ENCODE assay signal across 20 cellular contexts in the genomic region with DNA sequence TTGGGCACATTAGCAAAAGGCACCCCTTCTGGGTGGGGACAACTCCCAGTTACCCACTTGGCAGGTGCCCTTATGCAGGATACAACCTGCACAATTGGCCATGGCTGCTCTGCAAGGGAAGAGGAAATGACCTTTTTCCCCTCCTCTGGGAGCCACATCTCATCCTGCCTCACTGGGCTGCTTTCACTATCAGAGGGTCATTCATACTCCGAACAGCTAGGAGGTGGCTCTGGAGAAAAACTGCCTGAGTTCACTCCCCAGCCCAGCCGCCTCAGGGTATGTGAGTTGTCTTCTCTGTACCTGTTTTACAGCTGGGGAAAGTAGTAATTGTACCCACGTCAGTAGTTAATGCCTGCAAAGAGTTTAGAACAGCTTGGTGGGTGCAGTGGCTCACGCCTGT. TPM values are rescaled to one million over a fixed set of nuclear protein-coding genes. Genes with fewer than 3 reads are reported as not detected.
DNase-seq lines count a peak whose midpoint lies in the region; ATAC-seq and TF ChIP-seq lines count a peak whose summit lies in the region.
"Had no signal": no experiment of that assay in that cellular context is flagged by ENCODE, and none has a peak within 500 bp of the region (broad histone marks: within the 10 kb centered on the region; RNA-seq: fewer than 3 reads in every experiment).

No MANE protein-coding gene starts in this region.

- no peak for TF ChIP-seq CTCF in activated CD8-positive, alpha-beta T cell treated with anti-CD3 and anti-CD28 coated beads for 36 hours (IDR thresholded peaks at IDR 0.05)
- TF ChIP-seq CTCF in epithelial cell of esophagus (IDR thresholded peaks at IDR 0.05; ENCODE audit: insufficient read depth, low read depth, low read length, missing control alignments), result no peak
- no peak for TF ChIP-seq CTCF in left lung (IDR thresholded peaks at IDR 0.05)
- TF ChIP-seq CTCF in stomach (IDR thresholded peaks at IDR 0.05), result no peak

- H3K27ac ChIP-seq in left lung, result peak overlapping the region; percentile 33 to 62
- H3K27ac ChIP-seq in stomach, result peak overlapping the region in 3 of 5 donors; percentile 25 to 44 (median 34)
- H3K27ac ChIP-seq: C4-2B had no signal

- no peaks in the 10 kb centered on the region for H3K9me3 ChIP-seq in left lung
- no peaks in the 10 kb centered on the region for H3K9me3 ChIP-seq in stomach

- H3K9me3 Mint-ChIP-seq in activated CD8-positive, alpha-beta T cell treated with anti-CD3 and anti-CD28 coated beads, Interleukin-2, amount 10 ng/mL, durations not matched to agents 7 days and 5 days (ENCODE audit: insufficient read depth), result no peaks in the 10 kb centered on the region
- H3K9me3 Mint-ChIP-seq in activated CD8-positive, alpha-beta T cell treated with anti-CD3 and anti-CD28 coated beads for 36 hours, result no peaks in the 10 kb centered on the region
- H3K9me3 Mint-ChIP-seq: naive B cell; T-helper 2 cell treated with Interferon-gamma antibody and Interleukin-4, amounts not matched to agents 5 μg/mL and 100 μg/mL, for 36 hours had no signal

- H3K4me3 ChIP-seq in epithelial cell of esophagus (ENCODE audit: low read length), result no peak overlapping the region
- no peak overlapping the region for H3K4me3 ChIP-seq in left lung
- no peak overlapping the region for H3K4me3 ChIP-seq in stomach

- peaks cover 0 to 26% of the 10 kb centered on the region in 2 donors for H3K4me1 ChIP-seq in left lung
- peaks cover 11 to 22% (median 15%) of the 10 kb centered on the region in 4 donors for H3K4me1 ChIP-seq in stomach

- no peaks in the 10 kb centered on the region for H3K27me3 Mint-ChIP-seq in activated CD8-positive, alpha-beta T cell treated with anti-CD3 and anti-CD28 coated beads, Interleukin-2, amount 10 ng/mL, durations not matched to agents 7 days and 5 days (ENCODE audit: low read depth)
- H3K27me3 Mint-ChIP-seq in activated CD8-positive, alpha-beta T cell treated with anti-CD3 and anti-CD28 coated beads for 36 hours, result no peaks in the 10 kb centered on the region
- H3K27me3 Mint-ChIP-seq: naive B cell had no signal

- no peak for ATAC-seq in activated CD8-positive, alpha-beta T cell treated with anti-CD3 and anti-CD28 coated beads, Interleukin-2, amount 10 ng/mL, durations not matched to agents 7 days and 5 days
- no peak for ATAC-seq in activated CD8-positive, alpha-beta T cell treated with anti-CD3 and anti-CD28 coated beads for 36 hours
- ATAC-seq in left lung, result no peak
- no peak for ATAC-seq in GM19395 (IDR thresholded peaks at IDR 0.05; ENCODE audit: unreplicated experiment)
- ATAC-seq: activated CD4-positive, CD25-positive, alpha-beta regulatory T cell treated with anti-CD3 and anti-CD28 coated beads, Interleukin-2, amount 50 U/mL, for 24 hours had no signal

- peaks cover 38% of the 10 kb centered on the region for H3K4me1 Mint-ChIP-seq in activated CD8-positive, alpha-beta T cell treated with anti-CD3 and anti-CD28 coated beads, Interleukin-2, amount 10 ng/mL, durations not matched to agents 7 days and 5 days (ENCODE audit: low read depth)
- peaks cover 23% of the 10 kb centered on the region for H3K4me1 Mint-ChIP-seq in activated CD8-positive, alpha-beta T cell treated with anti-CD3 and anti-CD28 coated beads for 36 hours (ENCODE audit: low read depth)

- no peak for TF ChIP-seq EP300 in stomach (IDR thresholded peaks at IDR 0.05)

- CTCF ChIA-PET in activated CD8-positive, alpha-beta T cell treated with anti-CD3 and anti-CD28 coated beads, Interleukin-2, amount 10 ng/mL, durations not matched to agents 7 days and 5 days (lab: Charles Lee), result interaction anchor here (1.4 kb wide), 1 partner anchor 64 kb away, joined by 3 read pairs; no protein-coding TSS in a partner anchor
- CTCF ChIA-PET in activated CD8-positive, alpha-beta T cell treated with anti-CD3 and anti-CD28 coated beads for 36 hours (lab: Charles Lee), result interaction anchor here (1.0 kb wide), 1 partner anchor 246 kb away, joined by 3 read pairs; no protein-coding TSS in a partner anchor

- no peak for DNase-seq in activated CD8-positive, alpha-beta T cell treated with anti-CD3 and anti-CD28 coated beads, Interleukin-2, amount 10 ng/mL, durations not matched to agents 7 days and 5 days
- DNase-seq in activated CD8-positive, alpha-beta T cell treated with anti-CD3 and anti-CD28 coated beads for 36 hours, result no peak
- DNase-seq in epithelial cell of esophagus (ENCODE audit: low read depth) (peak; percentile 60), left lung (no peak), stomach (no peak), retina (no peak), dedifferentiated amniotic fluid mesenchymal stem cell (ENCODE audit: extremely low spot score) (no peak)
- DNase-seq: activated gamma-delta T cell treated with Interleukin-2 at 50 U/mL for 16 hours; DMS153; hypothalamus; kidney glomerular epithelial cell; naive B cell; NCI-H2081; NCI-H510A treated with DMSO at 0.1 percent for 48 hours; stimulated activated CD4-positive, alpha-beta T cell treated with anti-CD3 and anti-CD28 coated beads, Interleukin-12 subunit alpha, Interleukin-12 subunit beta, amount 100 ng/mL, for 4 hours; stimulated activated naive CD4-positive, alpha-beta T cell had no signal

- intact Hi-C loops in activated CD8-positive, alpha-beta T cell treated with anti-CD3 and anti-CD28 coated beads for 36 hours (cut with micrococcal nuclease), result no loop called here
- intact Hi-C loops in left lung (cut with DNase I) (loop anchor here in 1 of 2 donors (10.0 kb wide), 1 partner anchor 64 kb away; no protein-coding TSS in a partner anchor), stomach (cut with DNase I; ENCODE audit: low total_unique reads) (no loop called here)

- H3K4me3 Mint-ChIP-seq in activated CD8-positive, alpha-beta T cell treated with anti-CD3 and anti-CD28 coated beads, Interleukin-2, amount 10 ng/mL, durations not matched to agents 7 days and 5 days, result no peak overlapping the region
- no peak overlapping the region for H3K4me3 Mint-ChIP-seq in activated CD8-positive, alpha-beta T cell treated with anti-CD3 and anti-CD28 coated beads for 36 hours
- H3K4me3 Mint-ChIP-seq: T-helper 2 cell treated with Interferon-gamma antibody and Interleukin-4, amounts not matched to agents 5 μg/mL and 100 μg/mL, for 36 hours had no signal

- WGBS in stomach, 5 donors, result 72 to 87% (median 77%) methylated on average over 4 of the region's 4 CpGs

- no peak for TF ChIP-seq POLR2A in stomach (IDR thresholded peaks at IDR 0.05)

- POLR2A ChIA-PET in activated CD8-positive, alpha-beta T cell treated with anti-CD3 and anti-CD28 coated beads, Interleukin-2, amount 10 ng/mL, durations not matched to agents 7 days and 5 days (lab: Charles Lee), result no interaction called here
- POLR2A ChIA-PET in activated CD8-positive, alpha-beta T cell treated with anti-CD3 and anti-CD28 coated beads for 36 hours (lab: Charles Lee), result interaction anchor here (1.1 kb wide), 1 partner anchor 199 kb away, joined by 3 read pairs; no protein-coding TSS in a partner anchor

- H3K36me3 ChIP-seq in left lung, result peaks cover 0 to 16% of the 10 kb centered on the region in 2 donors
- peaks cover 3 to 27% (median 23%) of the 10 kb centered on the region in 4 donors for H3K36me3 ChIP-seq in stomach

- peaks cover 19% of the 10 kb centered on the region for H3K36me3 Mint-ChIP-seq in activated CD8-positive, alpha-beta T cell treated with anti-CD3 and anti-CD28 coated beads, Interleukin-2, amount 10 ng/mL, durations not matched to agents 7 days and 5 days (ENCODE audit: low read depth)
- H3K36me3 Mint-ChIP-seq in activated CD8-positive, alpha-beta T cell treated with anti-CD3 and anti-CD28 coated beads for 36 hours (ENCODE audit: low read depth), result peaks cover 14% of the 10 kb centered on the region

- H3K27me3 ChIP-seq in left lung (no peaks in the 10 kb centered on the region), stomach (no peaks in the 10 kb centered on the region)

- H3K27ac Mint-ChIP-seq in activated CD8-positive, alpha-beta T cell treated with anti-CD3 and anti-CD28 coated beads, Interleukin-2, amount 10 ng/mL, durations not matched to agents 7 days and 5 days, result peak overlapping the region; percentile 7
- H3K27ac Mint-ChIP-seq in activated CD8-positive, alpha-beta T cell treated with anti-CD3 and anti-CD28 coated beads for 36 hours, result no peak overlapping the region
- H3K27ac Mint-ChIP-seq: naive B cell; T-helper 2 cell treated with Interferon-gamma antibody and Interleukin-4, amounts not matched to agents 5 μg/mL and 100 μg/mL, for 36 hours had no signal

RNA-seq across cellular contexts. Expression of gene ACTN4, which starts 7.1 kb away (rescaled TPM):
- 100 to 1,000 TPM; 357 to 373 TPM for total RNA-seq in activated CD8-positive, alpha-beta T cell treated with anti-CD3 and anti-CD28 coated beads, Interleukin-2, amount 10 ng/mL, durations not matched to agents 7 days and 5 days
- total RNA-seq in activated CD8-positive, alpha-beta T cell treated with anti-CD3 and anti-CD28 coated beads for 36 hours, result 100 to 1,000 TPM; 183 to 189 TPM
- 100 to 1,000 TPM; 576 to 647 TPM for total RNA-seq in left lung
- 100 to 1,000 TPM; 254 to 343 (median 319) TPM for total RNA-seq in stomach
- polyA plus RNA-seq in stomach, result 10 to 100 TPM; 55.3 to 87.2 (median 75.0) TPM

RNA-seq across cellular contexts. Expression of gene EIF3K, which starts 21.4 kb away (rescaled TPM):
- 100 to 1,000 TPM; 325 to 352 TPM for total RNA-seq in activated CD8-positive, alpha-beta T cell treated with anti-CD3 and anti-CD28 coated beads, Interleukin-2, amount 10 ng/mL, durations not matched to agents 7 days and 5 days
- total RNA-seq in activated CD8-positive, alpha-beta T cell treated with anti-CD3 and anti-CD28 coated beads for 36 hours, result 100 to 1,000 TPM; 306 to 308 TPM
- total RNA-seq in left lung, result 100 to 1,000 TPM; 184 to 224 TPM
- total RNA-seq in stomach, result 100 to 1,000 TPM; 203 to 889 (median 283) TPM
- polyA plus RNA-seq in stomach, result 100 to 1,000 TPM; 347 to 495 (median 349) TPM

RNA-seq across cellular contexts. Expression of gene MAP4K1, which starts 22.6 kb away (rescaled TPM):
- total RNA-seq in activated CD8-positive, alpha-beta T cell treated with anti-CD3 and anti-CD28 coated beads, Interleukin-2, amount 10 ng/mL, durations not matched to agents 7 days and 5 days, result 100 to 1,000 TPM; 259 to 269 TPM
- 100 to 1,000 TPM; 166 to 174 TPM for total RNA-seq in activated CD8-positive, alpha-beta T cell treated with anti-CD3 and anti-CD28 coated beads for 36 hours
- 10 to 100 TPM in 1 of 2 donors, 1 to 10 TPM in 1; 6.1 to 10.7 TPM for total RNA-seq in left lung
- total RNA-seq in stomach, result 10 to 100 TPM in 1 of 5 donors, 1 to 10 TPM in 3, not detected in 1; 1.2 to 12.9 (median 5.2) TPM
- polyA plus RNA-seq in stomach, result 1 to 10 TPM; 4.4 to 5.3 (median 5.0) TPM

Comparison
In these comparisons a context has a peak if more than half of its experiments do, and no peak if none do; other contexts are left out.
1. RNA of gene MAP4K1, which starts 22.6 kb away (total RNA-seq): 259 to 269 TPM in activated CD8-positive, alpha-beta T cell treated with anti-CD3 and anti-CD28 coated beads, Interleukin-2, amount 10 ng/mL, durations not matched to agents 7 days and 5 days and 166 to 174 TPM in activated CD8-positive, alpha-beta T cell treated with anti-CD3 and anti-CD28 coated beads for 36 hours; 6.1 to 10.7 TPM in left lung and 1.2 to 12.9 TPM in stomach; every median in the first group is over 10 times any median in the second.